8 cellular contexts compared by ENCODE assay signal in the genomic region with DNA sequence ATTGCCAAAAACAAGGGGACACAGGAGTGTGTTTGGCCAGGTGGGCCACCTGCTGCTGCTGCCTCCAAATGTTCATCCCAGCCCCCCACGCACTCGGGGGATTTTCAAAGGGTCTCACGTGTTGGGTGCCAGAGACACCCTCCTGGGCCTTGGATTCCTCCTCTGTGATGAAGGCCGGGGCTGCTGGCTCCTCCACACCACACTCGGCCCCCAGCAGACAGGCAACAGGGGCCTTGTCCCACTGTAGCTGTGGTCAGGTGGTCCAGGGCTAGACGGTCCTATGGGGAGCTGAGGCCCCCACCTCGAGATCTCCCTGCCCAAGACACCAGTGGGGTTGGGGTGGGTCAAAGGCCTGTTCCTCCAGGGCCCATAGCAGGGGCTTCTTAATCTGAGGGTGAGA. TPM values are rescaled to one million over a fixed set of nuclear protein-coding genes. Genes with fewer than 3 reads are reported as not detected.
DNase-seq lines count a peak whose midpoint lies in the region; ATAC-seq, FAIRE-seq and TF ChIP-seq lines count a peak whose summit lies in the region.
"Not testable (repeated sequence)": the region's sequence is repeated elsewhere in the genome, so short reads cannot be mapped to it uniquely, and the experiment has no call there.
"Had no signal": no experiment of that assay in that cellular context is flagged by ENCODE, and none has a peak within 500 bp of the region (broad histone marks: within the 10 kb centered on the region; RNA-seq: fewer than 3 reads in every experiment).

No MANE protein-coding gene starts in this region.

- H3K9me3 ChIP-seq in right lobe of liver; osteoblast (ENCODE audit: low read depth, low read length): not testable (repeated sequence)

- intact Hi-C loops in cardiac septum (cut with DNase I); right lobe of liver (cut with DNase I): not testable (repeated sequence)

- not testable (repeated sequence) for H3K4me1 ChIP-seq in right lobe of liver; osteoblast (ENCODE audit: insufficient read depth, low read length)

- not testable (repeated sequence) for H3K9me3 Mint-ChIP-seq in activated T-cell treated with anti-CD3 and anti-CD28 coated beads, Interleukin-2, amount 50 U/mL, for 24 hours; chondrocyte (ENCODE audit: low read depth)

- FAIRE-seq in urothelium cell line (lab: Jason Lieb, UNC): peak; percentile 59

- H3K27ac Mint-ChIP-seq in activated T-cell treated with anti-CD3 and anti-CD28 coated beads, Interleukin-2, amount 50 U/mL, for 24 hours; chondrocyte (ENCODE audit: unreplicated experiment): not testable (repeated sequence)

- H3K27ac ChIP-seq in right lobe of liver; osteoblast (ENCODE audit: low read depth, low read length): not testable (repeated sequence)

- not testable (repeated sequence) for H3K79me2 ChIP-seq in osteoblast (ENCODE audit: insufficient read depth, low read length)

- H4K20me1 ChIP-seq in osteoblast (ENCODE audit: insufficient read depth, low read length): not testable (repeated sequence)

- DNase-seq in activated T-cell treated with anti-CD3 and anti-CD28 coated beads, Interleukin-2, amount 50 U/mL, for 24 hours: peak; percentile 25
- peak; percentile 67 for DNase-seq in chondrocyte (ENCODE audit: low spot score)
- peak; percentile 62 for DNase-seq in cardiac septum (ENCODE audit: low spot score)
- peak; percentile 5 to 30 (median 21) for DNase-seq in right lobe of liver
- DNase-seq in osteoblast (ENCODE audit: insufficient read length, low spot score, missing footprints): peak; percentile 8
- DNase-seq in urothelium cell line (ENCODE audit: low spot score): not testable (repeated sequence)

- H3K4me2 ChIP-seq in osteoblast (ENCODE audit: insufficient read depth, low read length): not testable (repeated sequence)

- ATAC-seq in right lobe of liver: not testable (repeated sequence)

- H3K27me3 ChIP-seq in right lobe of liver; osteoblast (ENCODE audit: insufficient read depth, low read length): not testable (repeated sequence)

- 28% methylated on average over 2 of the region's 7 CpGs for WGBS in right lobe of liver (ENCODE audit: insufficient coverage, low coverage, low lambda C conversion rate, missing lambda C conversion rate)

- H3K4me1 Mint-ChIP-seq in activated T-cell treated with anti-CD3 and anti-CD28 coated beads, Interleukin-2, amount 50 U/mL, for 24 hours (ENCODE audit: low read depth); chondrocyte (ENCODE audit: low read depth): not testable (repeated sequence)

- not testable (repeated sequence) for H3K4me3 ChIP-seq in right lobe of liver; osteoblast (ENCODE audit: insufficient read depth, low read length)

- not testable (repeated sequence) for H3K36me3 ChIP-seq in right lobe of liver; osteoblast (ENCODE audit: insufficient read depth, low read length)

- H3K4me3 Mint-ChIP-seq in activated T-cell treated with anti-CD3 and anti-CD28 coated beads, Interleukin-2, amount 50 U/mL, for 24 hours; chondrocyte (ENCODE audit: unreplicated experiment): not testable (repeated sequence)

- H3K36me3 Mint-ChIP-seq in activated T-cell treated with anti-CD3 and anti-CD28 coated beads, Interleukin-2, amount 50 U/mL, for 24 hours (ENCODE audit: low read depth); chondrocyte (ENCODE audit: low read depth): not testable (repeated sequence)

- H3K27me3 Mint-ChIP-seq in activated T-cell treated with anti-CD3 and anti-CD28 coated beads, Interleukin-2, amount 50 U/mL, for 24 hours; chondrocyte (ENCODE audit: low read depth): not testable (repeated sequence)

- not testable (repeated sequence) for TF ChIP-seq POLR2A in right lobe of liver (IDR thresholded peaks at IDR 0.05)

- TF ChIP-seq CTCF in chondrocyte (IDR thresholded peaks at IDR 0.05); right lobe of liver (IDR thresholded peaks at IDR 0.05); osteoblast (IDR thresholded peaks at IDR 0.05; ENCODE audit: extremely low read depth, low read depth, low read length): not testable (repeated sequence)

- not testable (repeated sequence) for H2AFZ ChIP-seq in osteoblast (ENCODE audit: low read length)

RNA-seq across cellular contexts. Expression of gene PRODH, which starts 25.1 kb away (rescaled TPM):
- total RNA-seq in chondrocyte: 3.5 to 5.9 TPM (median 5.6 TPM) in 3 replicates
- total RNA-seq in cardiac septum: 3.0 TPM
- total RNA-seq in right lobe of liver: 10 to 100 TPM in 1 of 6 experiments, 1 to 10 TPM in 4, under 1 TPM in 1; 0.86 to 31.0 (median 3.8) TPM
- total RNA-seq in osteoblast: under 0.01 TPM in 1 of 2 replicates, not detected in the other
- total RNA-seq: CD4-positive, CD25-positive, alpha-beta regulatory T cell; HFFc6 had no signal

RNA-seq across cellular contexts. Expression of gene DGCR6, which starts 55.1 kb away (rescaled TPM):
- total RNA-seq in chondrocyte: 5.1 to 7.1 TPM (median 5.4 TPM) in 3 replicates
- 7.6 TPM for total RNA-seq in cardiac septum
- 1 to 10 TPM in 5 of 6 experiments, under 1 TPM in 1; 0.92 to 5.1 (median 2.5) TPM for total RNA-seq in right lobe of liver
- total RNA-seq in osteoblast: 0.59 and 1.1 TPM in 2 replicates
